In genomic region chr19:55112781-55113569, GRCh38 we compare ENCODE assay signal across 11 cellular contexts. TPM values are rescaled to one million over a fixed set of nuclear protein-coding genes. Genes with fewer than 3 reads are reported as not detected.
DNase-seq lines count a peak whose midpoint lies in the region; ATAC-seq, FAIRE-seq and TF ChIP-seq lines count a peak whose summit lies in the region.
"Had no signal": no experiment of that assay in that cellular context is flagged by ENCODE, and none has a peak within 500 bp of the region (broad histone marks: within the 10 kb centered on the region; RNA-seq: fewer than 3 reads in every experiment).

No MANE protein-coding gene starts in this region.

- peak overlapping the region; percentile 55 to 94 (median 70) for H3K27ac ChIP-seq in Peyer's patch
- H3K27ac ChIP-seq in heart left ventricle = peak overlapping the region; percentile 82 to 99 (median 96)
- peak overlapping the region; percentile 96 for H3K27ac ChIP-seq in rectal smooth muscle tissue (ENCODE audit: low read depth, low read length)
- peak overlapping the region in 1 of 2 donors; percentile 71 for H3K27ac ChIP-seq in small intestine (ENCODE audit: low read depth in 1 of 2, low read length in 1 of 2)

- peak; percentile 0 to 6 (median 2) for ATAC-seq in heart left ventricle
- no peak for ATAC-seq in GM21717 (IDR thresholded peaks at IDR 0.05; ENCODE audit: unreplicated experiment)
- ATAC-seq in HG02870 (IDR thresholded peaks at IDR 0.05; ENCODE audit: unreplicated experiment) = no peak

- CTCF ChIA-PET in GM10248 (lab: Yijun Ruan, JAX) = interaction anchor here (1.5 kb wide), 1 partner anchor 20 kb away, joined by 4 read pairs; no protein-coding TSS in a partner anchor

- TF ChIP-seq POLR2A in Peyer's patch (IDR thresholded peaks at IDR 0.05) (no peak), heart left ventricle (IDR thresholded peaks at IDR 0.05) (no peak)

- H3K36me3 ChIP-seq in Peyer's patch (peaks cover 0 to 24% (median 0%) of the 10 kb centered on the region in 3 donors), heart left ventricle (peaks cover 0 to 37% (median 26%) of the 10 kb centered on the region in 9 donors), rectal smooth muscle tissue (ENCODE audit: control insufficient read depth, insufficient read depth, low read length) (peaks cover 12% of the 10 kb centered on the region), small intestine (ENCODE audit: control insufficient read depth in 2 of 2, insufficient read depth in 2 of 2, low read length in 2 of 2) (peaks cover 0 to 15% of the 10 kb centered on the region in 2 donors)

- POLR2A ChIA-PET in GM10248 (lab: Yijun Ruan, JAX) = interaction anchor here (0.9 kb wide), 1 partner anchor 28 kb away, joined by 3 read pairs; no protein-coding TSS in a partner anchor

- TF ChIP-seq CTCF in GM10248 (IDR thresholded peaks at IDR 0.05; ENCODE audit: control extremely low read depth, extremely low read depth, low read depth, missing control alignments) (peak; percentile 20), Peyer's patch (IDR thresholded peaks at IDR 0.05) (no peak), heart left ventricle (IDR thresholded peaks at IDR 0.05) (peak in 3 of 12 donors; percentile 8 to 16 (median 10))

- intact Hi-C loops in heart left ventricle (cut with DNase I) = no loop called here

- H3K4me1 ChIP-seq in Peyer's patch (peaks cover 0 to 44% (median 18%) of the 10 kb centered on the region in 4 donors), heart left ventricle (peaks cover 5 to 70% (median 44%) of the 10 kb centered on the region in 12 donors), rectal smooth muscle tissue (ENCODE audit: control insufficient read depth, insufficient read depth, low read length) (peaks cover 20% of the 10 kb centered on the region), small intestine (ENCODE audit: control insufficient read depth in 2 of 2, insufficient read depth in 1 of 2, low read depth in 1 of 2, low read length in 1 of 2) (peaks cover 6 to 7% of the 10 kb centered on the region in 2 donors)

- H3K9ac ChIP-seq in rectal smooth muscle tissue (ENCODE audit: low read length) = peak overlapping the region; percentile 17

- 44 to 62% (median 48%) methylated on average over 18 to 23 of the region's 23 CpGs for WGBS in heart left ventricle, 4 donors
- WGBS in small intestine, 3 donors = 64 to 85% (median 81%) methylated on average over 22 to 23 of the region's 23 CpGs

- H3K27me3 ChIP-seq in Peyer's patch = no peaks in the 10 kb centered on the region
- H3K27me3 ChIP-seq in heart left ventricle = no peaks in the 10 kb centered on the region
- no peaks in the 10 kb centered on the region for H3K27me3 ChIP-seq in rectal smooth muscle tissue (ENCODE audit: control insufficient read depth, insufficient read depth, low read length)
- H3K27me3 ChIP-seq in small intestine (ENCODE audit: control insufficient read depth in 2 of 2, insufficient read depth in 2 of 2, low read length in 2 of 2) = no peaks in the 10 kb centered on the region

- FAIRE-seq in small intestine (lab: Jason Lieb, UNC) = no peak
- FAIRE-seq in frontal cortex (lab: Jason Lieb, UNC) = no peak
- FAIRE-seq: D721Med had no signal

- peak overlapping the region in 1 of 4 donors; percentile 30 for H3K4me3 ChIP-seq in Peyer's patch
- peak overlapping the region in 8 of 12 donors; percentile 19 to 93 (median 31) for H3K4me3 ChIP-seq in heart left ventricle
- H3K4me3 ChIP-seq in rectal smooth muscle tissue (ENCODE audit: low read length) = peak overlapping the region; percentile 27
- no peak overlapping the region for H3K4me3 ChIP-seq in small intestine (ENCODE audit: low read depth in 1 of 2, low read length in 2 of 2)

- H3K9me3 ChIP-seq in Peyer's patch (no peaks in the 10 kb centered on the region), heart left ventricle (no peaks in the 10 kb centered on the region), small intestine (ENCODE audit: control insufficient read depth, low read depth) (no peaks in the 10 kb centered on the region)

- DNase-seq in GM10248 (ENCODE audit: extremely low spot score) (no peak), Peyer's patch (peak in 1 of 3 donors; percentile 43), heart left ventricle (peak in 1 of 5 donors; percentile 43), small intestine (no peak), frontal cortex (ENCODE audit: low spot score in 2 of 2) (no peak)
- DNase-seq: activated CD4-positive, alpha-beta T cell treated with anti-CD3 and anti-CD28 coated beads, Interleukin-2, amount 50 U/mL, for 1 hour had no signal

RNA-seq across cellular contexts. Expression of gene PPP1R12C, which starts 4.5 kb away (rescaled TPM):
- 100 to 1,000 TPM; 113 to 512 (median 193) TPM for total RNA-seq in Peyer's patch
- total RNA-seq in heart left ventricle = 100 to 1,000 TPM; 116 to 324 (median 209) TPM
- polyA plus RNA-seq in heart left ventricle = 100 to 1,000 TPM; 230 to 264 TPM
- polyA plus RNA-seq in small intestine = 100 to 1,000 TPM in 2 of 3 donors, 10 to 100 TPM in 1; 96.6 to 192 (median 166) TPM
- total RNA-seq in frontal cortex = 16.7 TPM

RNA-seq across cellular contexts. Expression of gene TNNT1, which starts 36.0 kb away (rescaled TPM):
- total RNA-seq in Peyer's patch (not detected), heart left ventricle (100 to 1,000 TPM in 3 of 9 donors, 10 to 100 TPM in 6; 18.7 to 192 (median 58.6) TPM), frontal cortex (2.4 TPM)
- polyA plus RNA-seq in heart left ventricle (100 to 1,000 TPM in 1 of 2 donors, 10 to 100 TPM in 1; 23.8 to 264 TPM), small intestine (10 to 100 TPM in 1 of 3 donors, 1 to 10 TPM in 1, under 1 TPM in 1; 0.18 to 20.1 (median 9.2) TPM)

RNA-seq across cellular contexts. Expression of gene EPS8L1, which starts 37.3 kb away (rescaled TPM):
- 10 to 100 TPM in 3 of 4 donors, 1 to 10 TPM in 1; 5.0 to 43.8 (median 23.1) TPM for total RNA-seq in Peyer's patch
- total RNA-seq in heart left ventricle = 10 to 100 TPM in 1 of 9 donors, 1 to 10 TPM in 5, under 1 TPM in 3; 0.44 to 25.5 (median 1.5) TPM
- polyA plus RNA-seq in heart left ventricle = 1 to 10 TPM; 3.0 to 3.3 TPM
- polyA plus RNA-seq in small intestine = 10 to 100 TPM; 17.2 to 23.8 (median 21.0) TPM
- total RNA-seq in frontal cortex = 2.9 TPM

RNA-seq across cellular contexts. Expression of gene TNNI3, which starts 44.6 kb away (rescaled TPM):
- total RNA-seq in Peyer's patch (not detected), heart left ventricle (over 10,000 TPM in 3 of 9 donors, 1,000 to 10,000 TPM in 6; 1,912 to 14,347 (median 9,662) TPM), frontal cortex (0.41 TPM)
- polyA plus RNA-seq in heart left ventricle (over 10,000 TPM in 1 of 2 donors, 1,000 to 10,000 TPM in 1; 3,704 to 34,502 TPM), small intestine (10 to 100 TPM in 1 of 3 donors, 1 to 10 TPM in 2; 1.3 to 39.7 (median 1.7) TPM)
- total RNA-seq: mononuclear cell had no signal

RNA-seq across cellular contexts. Expression of gene RDH13, which starts 50.0 kb away (rescaled TPM):
- total RNA-seq in Peyer's patch (10 to 100 TPM; 21.5 to 84.2 (median 49.0) TPM), heart left ventricle (10 to 100 TPM; 29.3 to 60.7 (median 43.0) TPM), frontal cortex (14.3 TPM)
- polyA plus RNA-seq in heart left ventricle (10 to 100 TPM; 34.6 to 37.9 TPM), small intestine (10 to 100 TPM; 21.3 to 28.4 (median 23.0) TPM)

Comparison
In these comparisons a context has a peak if more than half of its experiments do, and no peak if none do; other contexts are left out.
1. H3K4me3 ChIP-seq: peak in heart left ventricle (8 of 12) and rectal smooth muscle tissue (single experiment); none in small intestine (0 of 2).
2. ATAC-seq: peak in heart left ventricle (4 of 4); none in GM21717 (single experiment) and HG02870 (single experiment).